ENCODE assay signal across 8 cellular contexts in the genomic region with DNA sequence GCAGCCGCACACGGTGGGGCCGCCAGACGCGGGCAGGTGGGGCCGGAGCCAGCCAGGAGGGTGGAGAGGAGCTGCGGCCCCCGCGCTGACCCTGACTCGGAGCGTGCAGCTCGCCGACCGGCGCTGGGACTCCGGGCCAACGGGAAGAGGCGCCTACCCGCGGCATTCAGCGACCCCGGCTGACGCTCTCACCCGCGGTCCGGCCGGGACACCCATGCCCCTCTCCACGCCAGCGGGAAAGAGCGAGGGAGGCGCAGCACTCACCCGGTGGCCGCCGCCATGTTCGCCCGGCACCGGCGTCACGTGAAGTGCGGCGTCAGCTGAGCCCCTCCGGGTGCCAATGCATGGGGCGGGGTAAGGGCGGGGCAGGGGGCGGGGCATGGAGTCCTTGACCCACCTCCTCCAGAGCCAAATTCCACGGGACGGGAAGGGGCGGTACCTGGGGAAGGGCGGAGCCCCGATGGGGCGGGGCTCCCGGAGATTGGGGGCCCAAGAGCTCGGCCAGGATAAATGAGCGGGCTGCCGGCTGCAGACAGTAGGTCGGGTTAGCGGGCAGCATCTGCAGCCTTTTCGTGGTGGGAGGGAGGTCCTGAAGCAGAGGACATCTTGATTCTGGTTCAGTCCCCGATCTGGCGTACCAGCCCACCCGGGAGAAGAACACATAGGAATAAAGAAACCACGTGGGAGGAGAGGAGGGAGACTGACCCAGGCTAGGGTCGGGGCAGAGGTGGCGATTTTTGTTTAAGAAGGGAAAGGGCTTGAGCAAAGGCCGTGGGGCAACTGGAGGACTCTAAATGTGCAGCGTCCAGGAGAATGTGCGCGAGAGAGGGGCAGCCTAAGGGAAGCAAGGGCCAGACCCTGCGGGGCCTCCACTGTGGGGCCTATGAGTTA. TPM values are rescaled to one million over a fixed set of nuclear protein-coding genes. Genes with fewer than 3 reads are reported as not detected.
DNase-seq lines count a peak whose midpoint lies in the region; ATAC-seq, FAIRE-seq and TF ChIP-seq lines count a peak whose summit lies in the region.

A gene (minus strand): TSS at position 312 of the 891 bp plus-strand sequence. CDS start 31 bp downstream, at position 281.

- DNase-seq in Ammon's horn (ENCODE audit: low spot score) (peak; percentile 94), NCI-H524 treated with DMSO at 0.1 percent for 48 hours (lab: John Stamatoyannopoulos, UW) (peak; percentile 76), HepG2 (ENCODE audit: low spot score) (peak; percentile 83)
- DNase-seq in activated CD4-positive, alpha-beta T cell treated with anti-CD3 and anti-CD28 coated beads, Interleukin-2, amount 50 U/mL, for 1 hour: peak; percentile 76
- peak; percentile 81 to 82 for DNase-seq in stimulated activated CD4-positive, alpha-beta T cell treated with anti-CD3 and anti-CD28 coated beads, Interleukin-2, amount 100 ng/mL, for 48 hours

- no peaks in the 10 kb centered on the region for H3K36me3 Mint-ChIP-seq in dendritic cell treated with granulocyte-macrophage colony-stimulating factor and Interleukin-4, amounts not matched to agents 40 ng/mL and 50 ng/mL, for 4 days (ENCODE audit: low read depth)

- ATAC-seq in HG03439 (IDR thresholded peaks at IDR 0.05; ENCODE audit: unreplicated experiment) (peak; percentile 95), HepG2 (peak; percentile 74)

- TF ChIP-seq RAD21 in HepG2 (CRISPR knock-in tag; IDR thresholded peaks at IDR 0.05): no peak

- TF ChIP-seq EP300 in HepG2 (IDR thresholded peaks at IDR 0.05; ENCODE audit: low read depth in 2 of 2, low read length in 2 of 2) (no peak), HepG2 (CRISPR knock-in tag; IDR thresholded peaks at IDR 0.05; ENCODE audit: borderline replicate concordance) (no peak)

- H3K9ac ChIP-seq in HepG2 (ENCODE audit: insufficient read depth, low read depth, low read length): peak within 1 kb of the TSS; percentile 82

- peak; percentile 39 for FAIRE-seq in HepG2 (lab: Jason Lieb, UNC)

- POLR2A ChIA-PET in HepG2 (lab: Yijun Ruan, JAX): interaction anchor here (0.7 to 1.4 kb wide), 9 partner anchors 11 to 1117 kb away, joined by 3 to 4 read pairs (median 3); no protein-coding TSS in a partner anchor

- peaks cover 21% of the 10 kb centered on the region for H3K27me3 Mint-ChIP-seq in dendritic cell treated with granulocyte-macrophage colony-stimulating factor and Interleukin-4, amounts not matched to agents 40 ng/mL and 50 ng/mL, for 4 days

- H3K27ac Mint-ChIP-seq in dendritic cell treated with granulocyte-macrophage colony-stimulating factor and Interleukin-4, amounts not matched to agents 40 ng/mL and 50 ng/mL, for 4 days: peak within 1 kb of the TSS; percentile 49

- H3K27me3 ChIP-seq in HepG2 (ENCODE audit: control insufficient read depth in 1 of 2, insufficient read depth in 2 of 2, low read length in 2 of 2): peaks cover 6 to 23% of the 10 kb centered on the region in 2 experiments; a peak in 3 of 5 replicates

- H3K9me3 ChIP-seq in HepG2 (ENCODE audit: low read length): no peaks in the 10 kb centered on the region

- CTCF ChIA-PET in HepG2 (lab: Yijun Ruan, JAX; ENCODE audit: low intra/inter-chr PET ratio, low total read pairs): no interaction called here

- peaks cover 37% of the 10 kb centered on the region for H3K4me1 Mint-ChIP-seq in dendritic cell treated with granulocyte-macrophage colony-stimulating factor and Interleukin-4, amounts not matched to agents 40 ng/mL and 50 ng/mL, for 4 days (ENCODE audit: low read depth)

- H3K27ac ChIP-seq in HepG2 (ENCODE audit: extremely low read length, insufficient read depth, low read length): peak within 1 kb of the TSS; percentile 72

- H3K36me3 ChIP-seq in HepG2 (replicated peaks in 1 of 2; ENCODE audit: control insufficient read depth in 1 of 2, insufficient read depth in 2 of 2, low read length in 2 of 2): no peaks in the 10 kb centered on the region

- peaks cover 45% of the 10 kb centered on the region for H3K4me1 ChIP-seq in HepG2 (ENCODE audit: insufficient read depth, low read length)

- 0 out of 2 replicates have a peak, but pooled peaks cover 3% of the 10 kb centered on the region for H4K20me1 ChIP-seq in HepG2 (ENCODE audit: insufficient read depth, low read length)

- no peak within 1 kb of the TSS for H2AFZ ChIP-seq in HepG2 (ENCODE audit: low read length)

- in situ Hi-C loops in HepG2 (cut with HindIII; ENCODE audit: extremely low pct_ligation_motif_present, low pct_unique_long_range_greater_than_20kb): no loop called here

- H3K4me3 Mint-ChIP-seq in dendritic cell treated with granulocyte-macrophage colony-stimulating factor and Interleukin-4, amounts not matched to agents 40 ng/mL and 50 ng/mL, for 4 days: peak within 1 kb of the TSS; percentile 83

- H3K4me3 ChIP-seq in HepG2 (replicated peaks in 1 of 3; ENCODE audit: insufficient read depth in 1 of 3, low read depth in 2 of 3, low read length in 3 of 3): peak within 1 kb of the TSS; percentile 76 to 97 (median 78)

- BruUV-seq in HepG2 (replicated peaks; lab: Mats Ljungman, UMichigan): no TSS peak

- no peak for TF ChIP-seq CTCF in HepG2 (CRISPR knock-in tag; IDR thresholded peaks at IDR 0.05)

- TF ChIP-seq POLR2A in GM19193 (IDR thresholded peaks at IDR 0.05; ENCODE audit: extremely low read depth, insufficient read depth, insufficient read length) (peak; percentile 79), HepG2 (IDR thresholded peaks at IDR 0.05; ENCODE audit: insufficient read depth in 1 of 2, low read depth in 2 of 2, low read length in 2 of 2) (peak; percentile 76 to 87)

- intact Hi-C loops in dendritic cell treated with granulocyte-macrophage colony-stimulating factor and Interleukin-4, amounts not matched to agents 40 ng/mL and 50 ng/mL, for 4 days (cut with micrococcal nuclease): no loop called here
- intact Hi-C loops in HepG2 (cut with micrococcal nuclease; ENCODE audit: unreplicated experiment): no loop called here

- 3% methylated on average over 34 of the region's 69 CpGs for whole genome bisulfite sequencing in HepG2 (ENCODE audit: low lambda C conversion rate)

- H3K9me3 Mint-ChIP-seq in dendritic cell treated with granulocyte-macrophage colony-stimulating factor and Interleukin-4, amounts not matched to agents 40 ng/mL and 50 ng/mL, for 4 days: no peaks in the 10 kb centered on the region

- peaks cover 21% of the 10 kb centered on the region for H3K79me2 ChIP-seq in HepG2 (ENCODE audit: insufficient read depth, low read length)

- peak within 1 kb of the TSS; percentile 99 for H3K4me2 ChIP-seq in HepG2 (ENCODE audit: low read depth, low read length)

TF ChIP-seq in HepG2, 621 proteins besides CTCF, POLR2A, EP300 and RAD21 (continues in another document):
- TF ChIP-seq, protein P1, sequence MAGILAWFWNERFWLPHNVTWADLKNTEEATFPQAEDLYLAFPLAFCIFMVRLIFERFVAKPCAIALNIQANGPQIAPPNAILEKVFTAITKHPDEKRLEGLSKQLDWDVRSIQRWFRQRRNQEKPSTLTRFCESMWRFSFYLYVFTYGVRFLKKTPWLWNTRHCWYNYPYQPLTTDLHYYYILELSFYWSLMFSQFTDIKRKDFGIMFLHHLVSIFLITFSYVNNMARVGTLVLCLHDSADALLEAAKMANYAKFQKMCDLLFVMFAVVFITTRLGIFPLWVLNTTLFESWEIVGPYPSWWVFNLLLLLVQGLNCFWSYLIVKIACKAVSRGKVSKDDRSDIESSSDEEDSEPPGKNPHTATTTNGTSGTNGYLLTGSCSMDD (CRISPR knock-in tag; IDR thresholded peaks at IDR 0.05): no peak
- TF ChIP-seq, protein P2, sequence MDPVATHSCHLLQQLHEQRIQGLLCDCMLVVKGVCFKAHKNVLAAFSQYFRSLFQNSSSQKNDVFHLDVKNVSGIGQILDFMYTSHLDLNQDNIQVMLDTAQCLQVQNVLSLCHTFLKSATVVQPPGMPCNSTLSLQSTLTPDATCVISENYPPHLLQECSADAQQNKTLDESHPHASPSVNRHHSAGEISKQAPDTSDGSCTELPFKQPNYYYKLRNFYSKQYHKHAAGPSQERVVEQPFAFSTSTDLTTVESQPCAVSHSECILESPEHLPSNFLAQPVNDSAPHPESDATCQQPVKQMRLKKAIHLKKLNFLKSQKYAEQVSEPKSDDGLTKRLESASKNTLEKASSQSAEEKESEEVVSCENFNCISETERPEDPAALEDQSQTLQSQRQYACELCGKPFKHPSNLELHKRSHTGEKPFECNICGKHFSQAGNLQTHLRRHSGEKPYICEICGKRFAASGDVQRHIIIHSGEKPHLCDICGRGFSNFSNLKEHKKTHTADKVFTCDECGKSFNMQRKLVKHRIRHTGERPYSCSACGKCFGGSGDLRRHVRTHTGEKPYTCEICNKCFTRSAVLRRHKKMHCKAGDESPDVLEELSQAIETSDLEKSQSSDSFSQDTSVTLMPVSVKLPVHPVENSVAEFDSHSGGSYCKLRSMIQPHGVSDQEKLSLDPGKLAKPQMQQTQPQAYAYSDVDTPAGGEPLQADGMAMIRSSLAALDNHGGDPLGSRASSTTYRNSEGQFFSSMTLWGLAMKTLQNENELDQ (CRISPR knock-in tag; IDR thresholded peaks at IDR 0.05; ENCODE audit: borderline replicate concordance): no peak
- TF ChIP-seq MBD4 (IDR thresholded peaks at IDR 0.05; ENCODE audit: borderline replicate concordance, low read length): no peak
- TF ChIP-seq HNRNPK (IDR thresholded peaks at IDR 0.05; ENCODE audit: low read depth, low read length, poor library complexity, severe bottlenecking): no peak

RNA-seq across cellular contexts. Expression of the gene that starts here (rescaled TPM):
- 75.1 and 81.0 TPM in 2 replicates for total RNA-seq in HepG2 (2016; rRNA removed; fragmentation: Illumina TruSeq; extraction: Trizol)
- total RNA-seq in HepG2 (2016; cell fraction: cytosol; rRNA removed; fragmentation: Illumina TruSeq; extraction: Trizol; ENCODE audit: low read depth): 12.2 and 14.5 TPM in 2 replicates
- total RNA-seq in HepG2 (2016; cell fraction: insoluble cytoplasmic fraction; rRNA removed; fragmentation: Illumina TruSeq; extraction: Trizol): 76.9 and 79.4 TPM in 2 replicates
- 29.4 and 31.9 TPM in 2 replicates for total RNA-seq in HepG2 (2016; cell fraction: membrane; rRNA removed; fragmentation: Illumina TruSeq; extraction: Trizol)
- total RNA-seq in HepG2 (2016; cell fraction: nucleus; rRNA removed; fragmentation: Illumina TruSeq; extraction: Trizol): 35.5 and 39.2 TPM in 2 replicates
- polyA plus RNA-seq in HepG2 (2011; rRNA removed): 60.7 and 63.7 TPM in 2 replicates
- 56.0 and 100 TPM in 2 replicates for polyA plus RNA-seq in HepG2 (2011; cell fraction: cytosol; rRNA removed)
- 50.1 and 50.6 TPM in 2 replicates for polyA plus RNA-seq in HepG2 (2011; cell fraction: nucleus; rRNA removed)
- 45.4 and 52.9 TPM in 2 replicates for polyA plus RNA-seq in HepG2 (2012)
- 14.1 and 18.0 TPM in 2 replicates for polyA plus RNA-seq in HepG2 (2016; cell fraction: cytosol; fragmentation: Illumina TruSeq; extraction: Trizol; ENCODE audit: low read depth)
- polyA plus RNA-seq in HepG2 (2016; cell fraction: insoluble cytoplasmic fraction; fragmentation: Illumina TruSeq; extraction: Trizol; ENCODE audit: low read depth): 103 and 110 TPM in 2 replicates
- polyA plus RNA-seq in HepG2 (2016; cell fraction: membrane; fragmentation: Illumina TruSeq; extraction: Trizol; ENCODE audit: low read depth): 30.2 and 30.4 TPM in 2 replicates
- 79.7 and 88.3 TPM in 2 replicates for polyA plus RNA-seq in HepG2 (2016; cell fraction: nucleus; fragmentation: Illumina TruSeq; extraction: Trizol; ENCODE audit: insufficient read depth, low read depth)
- polyA minus RNA-seq in HepG2 (2011; rRNA and poly(A)+ RNA removed; ENCODE audit: low replicate concordance): 62.3 and 119 TPM in 2 replicates
- 32.5 and 35.0 TPM in 2 replicates for polyA minus RNA-seq in HepG2 (2011; cell fraction: cytosol; rRNA and poly(A)+ RNA removed)
- polyA minus RNA-seq in HepG2 (2011; cell fraction: nucleus; rRNA and poly(A)+ RNA removed): 14.2 and 19.1 TPM in 2 replicates

Comparison
In these comparisons a context has a peak if more than half of its experiments do, and no peak if none do; other contexts are left out.
1. Peak in every context shown above with its lines: DNase-seq, ATAC-seq, H3K4me3 ChIP-seq and H3K27ac ChIP-seq.